In genomic region chrX:30971761-30972603, GRCh38 we compare ENCODE assay signal across 8 cellular contexts.
DNase-seq lines count a peak whose midpoint lies in the region; ATAC-seq and TF ChIP-seq lines count a peak whose summit lies in the region.

No MANE protein-coding gene starts in this region.

- H3K9ac ChIP-seq in HUES48 (ENCODE audit: low read depth, low read length) (peak overlapping the region; percentile 4; the same call in 1 of the 2 replicates), SK-N-MC (ENCODE audit: insufficient read length) (no peak overlapping the region), colonic mucosa (ENCODE audit: low read depth in 2 of 2, low read length in 2 of 2) (no peak overlapping the region), liver (ENCODE audit: low read depth in 1 of 2, low read length in 2 of 2) (no peak overlapping the region)

- H3K9me3 ChIP-seq in HUES48 (ENCODE audit: control insufficient read depth, insufficient read depth, low read length) (no peaks in the 10 kb centered on the region), SK-N-MC (ENCODE audit: low read depth, low read length) (no peaks in the 10 kb centered on the region), colonic mucosa (no peaks in the 10 kb centered on the region), liver (ENCODE audit: control insufficient read depth in 4 of 4, low read length in 3 of 4) (no peaks in the 10 kb centered on the region), suprapubic skin (no peaks in the 10 kb centered on the region)

- no peak for TF ChIP-seq EP300 in suprapubic skin (IDR thresholded peaks at IDR 0.05)

- peak; percentile 52 for TF ChIP-seq CTCF in colonic mucosa (IDR thresholded peaks at IDR 0.05)
- TF ChIP-seq CTCF in liver (IDR thresholded peaks at IDR 0.05; ENCODE audit: low read depth, low read length, missing input control): peak; percentile 58
- TF ChIP-seq CTCF in suprapubic skin (IDR thresholded peaks at IDR 0.05): peak; percentile 37 to 46

- H3K4me1 ChIP-seq in HUES48 (ENCODE audit: control insufficient read depth, insufficient read depth, low read length) (peaks cover 18% of the 10 kb centered on the region), colonic mucosa (no peaks in the 10 kb centered on the region), liver (ENCODE audit: control insufficient read depth in 4 of 4, insufficient read depth in 4 of 4, low read length in 3 of 4) (no peaks in the 10 kb centered on the region), suprapubic skin (no peaks in the 10 kb centered on the region)

- peak; percentile 66 to 77 for TF ChIP-seq RAD21 in liver (IDR thresholded peaks at IDR 0.05)

- H3K27ac ChIP-seq in HUES48 (ENCODE audit: low read depth, low read length) (no peak overlapping the region), SK-N-MC (no peak overlapping the region), colonic mucosa (no peak overlapping the region), liver (ENCODE audit: low read depth in 1 of 2, low read length in 2 of 2) (no peak overlapping the region), suprapubic skin (no peak overlapping the region)

- intact Hi-C loops in colonic mucosa (cut with DNase I): no loop called here

- DNase-seq in NCI-H2171 treated with DMSO at 0.1 percent for 48 hours (lab: John Stamatoyannopoulos, UW): peak; percentile 1
- no peak for DNase-seq in NCI-H2171 (lab: John Stamatoyannopoulos, UW)
- DNase-seq in SK-N-MC (ENCODE audit: low read depth, low spot score): peak; percentile 14
- DNase-seq in colonic mucosa: peak; percentile 24
- no peak for DNase-seq in suprapubic skin (ENCODE audit: low spot score in 2 of 2)

- TF ChIP-seq POLR2A in suprapubic skin (IDR thresholded peaks at IDR 0.05): no peak

- H3K4me3 ChIP-seq in HUES48 (ENCODE audit: low read depth, low read length) (peak overlapping the region; percentile 55), SK-N-MC (peak overlapping the region; percentile 63), colonic mucosa (no peak overlapping the region), liver (ENCODE audit: low read depth in 1 of 3, low read length in 3 of 3) (peak overlapping the region in 2 of 3 donors; percentile 3 to 21), suprapubic skin (peak overlapping the region; percentile 20)

- WGBS in liver: 14% methylated on average over 10 of the region's 10 CpGs
- WGBS in suprapubic skin: 20% methylated on average over 10 of the region's 10 CpGs

- H3K36me3 ChIP-seq in HUES48 (ENCODE audit: control insufficient read depth, insufficient read depth, low read length): no peaks in the 10 kb centered on the region
- no peaks in the 10 kb centered on the region for H3K36me3 ChIP-seq in SK-N-MC (ENCODE audit: insufficient read depth, low read length)
- H3K36me3 ChIP-seq in colonic mucosa: no peaks in the 10 kb centered on the region
- H3K36me3 ChIP-seq in liver (ENCODE audit: control insufficient read depth in 4 of 4, insufficient read depth in 3 of 4, low read depth in 1 of 4, low read length in 3 of 4): no peaks in the 10 kb centered on the region
- no peaks in the 10 kb centered on the region for H3K36me3 ChIP-seq in suprapubic skin

- peak; percentile 92 for ATAC-seq in GM21576 (IDR thresholded peaks at IDR 0.05; ENCODE audit: unreplicated experiment)

- peaks cover 6% of the 10 kb centered on the region for H3K27me3 ChIP-seq in HUES48 (ENCODE audit: control insufficient read depth, insufficient read depth, low read length)
- H3K27me3 ChIP-seq in colonic mucosa: no peaks in the 10 kb centered on the region
- H3K27me3 ChIP-seq in liver (ENCODE audit: control insufficient read depth in 4 of 4, insufficient read depth in 4 of 4, low read length in 3 of 4): no peaks in the 10 kb centered on the region
- H3K27me3 ChIP-seq in suprapubic skin: no peaks in the 10 kb centered on the region

TF ChIP-seq in liver, 16 proteins besides CTCF, POLR2A, EP300 and RAD21:
- TF ChIP-seq HNF4A (conservative IDR thresholded peaks at IDR 0.05) (no peak), MAX (IDR thresholded peaks at IDR 0.05) (no peak), FOXA1 (IDR thresholded peaks at IDR 0.05) (no peak), ATF3 (IDR thresholded peaks at IDR 0.05) (no peak), HNF4G (IDR thresholded peaks at IDR 0.05) (no peak), ZBTB33 (IDR thresholded peaks at IDR 0.05) (no peak)

Comparison
In these comparisons a context has a peak if more than half of its experiments do, and no peak if none do; other contexts are left out.
1. DNase-seq: peak in NCI-H2171 treated with DMSO at 0.1 percent for 48 hours (single experiment), SK-N-MC (single experiment) and colonic mucosa (single experiment); none in NCI-H2171 (single experiment) and suprapubic skin (0 of 2).
2. Peak in every context shown above with its lines, with median percentiles within 50 percentile points of each other: CTCF ChIP-seq.